ENCODE assay signal across 33 cellular contexts in the genomic region with DNA sequence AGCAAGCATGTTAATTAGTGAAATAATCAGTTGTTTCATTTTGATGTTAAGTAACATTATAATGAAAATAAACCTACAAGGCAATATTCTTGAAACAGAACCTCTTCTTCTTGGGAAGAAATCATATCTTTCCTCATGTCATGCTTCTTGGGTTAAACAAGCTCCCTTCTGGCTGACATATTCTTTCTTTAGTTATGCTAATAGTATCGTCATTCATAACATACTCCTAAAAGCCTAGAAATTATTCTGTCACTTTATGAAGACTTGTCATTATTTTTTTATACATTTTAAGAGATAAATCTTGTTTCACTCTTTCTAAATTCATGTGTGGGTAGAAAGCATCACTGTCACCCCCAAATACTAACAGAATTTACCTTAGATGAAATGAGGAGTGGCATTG.
"Had no signal": no experiment of that assay in that cellular context is flagged by ENCODE, and none has a peak within 500 bp of the region (broad histone marks: within the 10 kb centered on the region; RNA-seq: fewer than 3 reads in every experiment).

No MANE protein-coding gene starts in this region.

- H3K27me3 Mint-ChIP-seq: activated CD8-positive, alpha-beta T cell treated with anti-CD3 and anti-CD28 coated beads for 36 hours; activated naive CD4-positive, alpha-beta T cell treated with anti-CD3 and anti-CD28 coated beads, Interleukin-2, amount 50 U/mL, for 24 hours; activated naive CD8-positive, alpha-beta T cell treated with anti-CD3 and anti-CD28 coated beads for 36 hours; activated naive CD8-positive, alpha-beta T cell treated with anti-CD3 and anti-CD28 coated beads, Interleukin-2, amount 50 U/mL, for 24 hours; T-helper 17 cell had no signal

- H3K4me3 ChIP-seq: adrenal gland, body of pancreas, cardiac muscle cell, colonic mucosa, esophagus squamous epithelium, gastroesophageal sphincter, heart right ventricle had no signal

- ATAC-seq: activated CD8-positive, alpha-beta T cell treated with anti-CD3 and anti-CD28 coated beads for 36 hours; activated naive CD8-positive, alpha-beta T cell treated with anti-CD3 and anti-CD28 coated beads, Interleukin-2, amount 50 U/mL, for 24 hours; body of pancreas; gastroesophageal sphincter; heart right ventricle; T-helper 17 cell; WTC11 had no signal

- H3K36me3 Mint-ChIP-seq: activated naive CD4-positive, alpha-beta T cell treated with anti-CD3 and anti-CD28 coated beads, Interleukin-2, amount 50 U/mL, for 24 hours; activated naive CD8-positive, alpha-beta T cell treated with anti-CD3 and anti-CD28 coated beads for 36 hours had no signal

- H3K27ac ChIP-seq: adrenal gland, body of pancreas, cardiac muscle cell, colonic mucosa, epithelial cell of prostate, esophagus squamous epithelium, gastroesophageal sphincter, heart right ventricle had no signal

- H3K4me1 ChIP-seq: adrenal gland, body of pancreas, colonic mucosa, esophagus squamous epithelium, gastroesophageal sphincter, heart right ventricle had no signal

- H3K4me1 Mint-ChIP-seq: activated naive CD4-positive, alpha-beta T cell treated with anti-CD3 and anti-CD28 coated beads, Interleukin-2, amount 50 U/mL, for 24 hours; activated naive CD8-positive, alpha-beta T cell treated with anti-CD3 and anti-CD28 coated beads for 36 hours; activated naive CD8-positive, alpha-beta T cell treated with anti-CD3 and anti-CD28 coated beads, Interleukin-2, amount 50 U/mL, for 24 hours; T-helper 17 cell had no signal

- H3K9me3 Mint-ChIP-seq: activated naive CD4-positive, alpha-beta T cell treated with anti-CD3 and anti-CD28 coated beads, Interleukin-2, amount 50 U/mL, for 24 hours; activated T-helper 1 cell treated with anti-CD3 and anti-CD28 coated beads, Interleukin-12 subunit alpha, Interleukin-12 subunit beta, Interleukin-2, Interleukin-4 antibody, amounts not matched to agents 30 ng/mL and 10 ng/mL and 1 ng/mL, durations not matched to agents 14 hours and 24 hours and 36 hours had no signal

- H3K36me3 ChIP-seq: adrenal gland, cardiac muscle cell, colonic mucosa, esophagus squamous epithelium, gastroesophageal sphincter, heart right ventricle had no signal

- DNase-seq: activated CD4-positive, alpha-beta T cell treated with anti-CD3 and anti-CD28 coated beads for 1 hour; activated CD4-positive, alpha-beta T cell treated with anti-CD3 and anti-CD28 coated beads for 4 hours; activated CD4-positive, alpha-beta T cell treated with anti-CD3 and anti-CD28 coated beads, Interleukin-2, amount 50 U/mL, for 1 hour; activated CD4-positive, alpha-beta T cell treated with anti-CD3 and anti-CD28 coated beads, Interleukin-2, amount 50 U/mL, for 48 hours; activated CD8-positive, alpha-beta memory T cell treated with anti-CD3 and anti-CD28 coated beads for 24 hours; activated CD8-positive, alpha-beta T cell treated with anti-CD3 and anti-CD28 coated beads for 36 hours; activated effector memory CD4-positive, alpha-beta T cell treated with anti-CD3 and anti-CD28 coated beads, Interleukin-2, amount 50 U/mL, for 16 hours; activated naive CD4-positive, alpha-beta T cell treated with anti-CD3 and anti-CD28 coated beads for 36 hours; activated naive CD8-positive, alpha-beta T cell treated with anti-CD3 and anti-CD28 coated beads for 36 hours; activated naive CD8-positive, alpha-beta T cell treated with anti-CD3 and anti-CD28 coated beads, Interleukin-2, amount 50 U/mL, for 24 hours; activated T-cell treated with anti-CD3 and anti-CD28 coated beads, Interleukin-2, amount 50 U/mL, for 48 hours; adrenal gland; amygdala; aorta; body of pancreas; central memory CD4-positive, alpha-beta T cell; cerebellar nuclear complex; colonic mucosa; effector CD8-positive, alpha-beta T cell; esophagus squamous epithelium; foreskin melanocyte; heart right ventricle; T-helper 1 cell; T-helper 17 cell; T1000 had no signal

- H3K4me3 Mint-ChIP-seq: activated CD8-positive, alpha-beta T cell treated with anti-CD3 and anti-CD28 coated beads for 36 hours; activated naive CD4-positive, alpha-beta T cell treated with anti-CD3 and anti-CD28 coated beads for 36 hours; activated naive CD4-positive, alpha-beta T cell treated with anti-CD3 and anti-CD28 coated beads, Interleukin-2, amount 50 U/mL, for 24 hours; activated naive CD8-positive, alpha-beta T cell treated with anti-CD3 and anti-CD28 coated beads for 36 hours; activated naive CD8-positive, alpha-beta T cell treated with anti-CD3 and anti-CD28 coated beads, Interleukin-2, amount 50 U/mL, for 24 hours; activated T-helper 1 cell treated with anti-CD3 and anti-CD28 coated beads, Interleukin-12 subunit alpha, Interleukin-12 subunit beta, Interleukin-2, Interleukin-4 antibody, amounts not matched to agents 30 ng/mL and 10 ng/mL and 1 ng/mL, durations not matched to agents 14 hours and 24 hours and 36 hours; T-helper 17 cell; T-helper 2 cell treated with Interferon-gamma antibody and Interleukin-4, amounts not matched to agents 5 μg/mL and 100 μg/mL, for 36 hours; WTC11 had no signal

- H3K27me3 ChIP-seq: adrenal gland, body of pancreas, cardiac muscle cell, colonic mucosa, esophagus squamous epithelium, gastroesophageal sphincter, heart right ventricle had no signal

- H3K27ac Mint-ChIP-seq: activated CD8-positive, alpha-beta T cell treated with anti-CD3 and anti-CD28 coated beads for 36 hours; activated naive CD4-positive, alpha-beta T cell treated with anti-CD3 and anti-CD28 coated beads for 36 hours; activated naive CD4-positive, alpha-beta T cell treated with anti-CD3 and anti-CD28 coated beads, Interleukin-2, amount 50 U/mL, for 24 hours; activated naive CD8-positive, alpha-beta T cell treated with anti-CD3 and anti-CD28 coated beads for 36 hours; activated naive CD8-positive, alpha-beta T cell treated with anti-CD3 and anti-CD28 coated beads, Interleukin-2, amount 50 U/mL, for 24 hours; activated T-helper 1 cell treated with anti-CD3 and anti-CD28 coated beads, Interleukin-12 subunit alpha, Interleukin-12 subunit beta, Interleukin-2, Interleukin-4 antibody, amounts not matched to agents 30 ng/mL and 10 ng/mL and 1 ng/mL, durations not matched to agents 14 hours and 24 hours and 36 hours; activated T-helper 2 cell treated with anti-CD3 and anti-CD28 coated beads, Interferon-gamma antibody, Interleukin-2, Interleukin-4, amounts not matched to agents 10 μg/mL and 5 μg/mL and 100 μg/mL, durations not matched to agents 14 hours and 24 hours and 36 hours; T-helper 17 cell; T-helper 2 cell treated with Interferon-gamma antibody and Interleukin-4, amounts not matched to agents 5 μg/mL and 100 μg/mL, for 36 hours had no signal
